32 cellular contexts compared by ENCODE assay signal in the genomic region with DNA sequence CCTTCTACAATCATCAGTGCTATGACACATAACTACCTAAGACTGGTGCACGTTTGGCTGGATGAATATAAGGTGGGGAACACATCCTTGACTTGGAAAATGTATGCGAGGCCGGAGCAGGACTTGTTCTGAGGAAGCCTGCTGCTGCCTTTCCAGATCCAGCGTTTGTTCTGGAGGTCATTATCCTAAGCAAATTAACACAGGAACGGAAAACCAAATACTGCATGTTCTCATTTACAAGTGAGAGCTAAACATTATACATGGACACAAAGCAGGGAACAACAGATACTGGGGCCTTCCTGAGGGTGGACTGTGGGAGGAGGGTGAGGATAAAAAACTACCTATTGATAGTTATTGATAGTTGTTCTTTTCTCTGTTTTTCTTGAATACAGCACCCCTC. TPM values are rescaled to one million over a fixed set of nuclear protein-coding genes. Genes with fewer than 3 reads are reported as not detected.
"Had no signal": no experiment of that assay in that cellular context is flagged by ENCODE, and none has a peak within 500 bp of the region (broad histone marks: within the 10 kb centered on the region; RNA-seq: fewer than 3 reads in every experiment).

No MANE protein-coding gene starts in this region.

- ATAC-seq: effector memory CD8-positive, alpha-beta T cell; heart right ventricle; left cardiac atrium; lower lobe of right lung; natural killer cell; sciatic nerve; stimulated activated effector memory CD8-positive, alpha-beta T cell treated with anti-CD3 and anti-CD28 coated beads, Interleukin-12 subunit alpha, Interleukin-12 subunit beta, amount 100 ng/mL, for 72 hours; upper lobe of right lung had no signal

- H3K4me3 ChIP-seq: esophagus squamous epithelium, heart right ventricle, left ventricle myocardium inferior, lower lobe of right lung, ovary, smooth muscle cell, suprapubic skin, transverse colon, upper lobe of right lung, uterus had no signal

- H3K27ac ChIP-seq: esophagus squamous epithelium, heart right ventricle, left ventricle myocardium inferior, lower lobe of right lung, ovary, suprapubic skin, transverse colon, upper lobe of right lung, uterus had no signal

- H3K27me3 ChIP-seq: ovary, suprapubic skin, transverse colon, upper lobe of right lung, uterus had no signal

- H3K9me3 ChIP-seq: esophagus squamous epithelium, lower lobe of right lung, ovary, suprapubic skin, transverse colon, upper lobe of right lung, uterus had no signal

- DNase-seq: cortex of kidney; effector memory CD8-positive, alpha-beta T cell; erythroblast; esophagus squamous epithelium; foreskin melanocyte; glutamatergic neuron; heart right ventricle; hippocampal formation; left cardiac atrium; left ventricle myocardium inferior; lower lobe of right lung; natural killer cell; occipital lobe; ovary; stimulated activated CD4-positive, alpha-beta T cell treated with anti-CD3 and anti-CD28 coated beads, Interleukin-12 subunit alpha, Interleukin-12 subunit beta, amount 100 ng/mL, for 4 hours; stimulated activated CD4-positive, alpha-beta T cell treated with anti-CD3 and anti-CD28 coated beads, Interleukin-2, amount 100 ng/mL, for 24 hours; stimulated activated CD4-positive, alpha-beta T cell treated with anti-CD3 and anti-CD28 coated beads, Interleukin-4, amount 100 ng/mL, for 24 hours; stimulated activated naive CD4-positive, alpha-beta T cell treated with Interleukin-2 at 50 U/mL for 16 hours; transverse colon; upper lobe of right lung; uterus had no signal

- H3K36me3 ChIP-seq: esophagus squamous epithelium, heart right ventricle, left ventricle myocardium inferior, lower lobe of right lung, ovary, suprapubic skin, transverse colon, upper lobe of right lung, uterus had no signal

- FAIRE-seq: endometrium, islet of Langerhans had no signal

- H3K4me1 ChIP-seq: esophagus squamous epithelium, heart right ventricle, left ventricle myocardium inferior, lower lobe of right lung, suprapubic skin, transverse colon, upper lobe of right lung, uterus had no signal

RNA-seq across cellular contexts. Expression of a gene that starts 58.5 kb away (rescaled TPM):
- total RNA-seq: dermis microvascular lymphatic vessel endothelial cell, esophagus squamous epithelium, kidney epithelial cell, left cardiac atrium, left ventricle myocardium inferior, lower lobe of right lung, mononuclear cell, natural killer cell, occipital lobe, ovary, posterior vena cava, sciatic nerve, smooth muscle cell, suprapubic skin, transverse colon, upper lobe of right lung, uterus had no signal
- polyA plus RNA-seq: heart right ventricle, neural cell, ovary, smooth muscle cell had no signal
